Comparison of ENCODE assay signal across 31 cellular contexts in the genomic region with DNA sequence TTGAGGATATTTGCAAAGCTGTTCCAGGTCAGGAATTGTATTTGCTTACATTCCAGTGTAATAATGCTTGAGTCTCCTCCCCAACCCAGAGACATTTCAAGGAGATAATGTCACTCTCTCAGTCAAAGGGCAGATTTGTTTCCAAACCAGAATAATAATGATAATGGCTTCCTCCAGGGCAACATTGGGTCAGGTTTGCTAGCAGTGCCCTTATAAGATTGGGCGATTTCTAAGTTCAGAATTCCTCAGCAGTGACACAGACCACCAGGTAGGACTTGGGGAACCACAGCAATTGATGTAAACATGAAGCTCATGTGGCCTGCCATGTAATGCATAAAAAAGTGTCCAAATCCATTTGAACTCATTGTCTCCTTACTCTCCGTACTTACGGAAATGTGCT.
"Had no signal": no experiment of that assay in that cellular context is flagged by ENCODE, and none has a peak within 500 bp of the region (broad histone marks: within the 10 kb centered on the region; RNA-seq: fewer than 3 reads in every experiment).

No MANE protein-coding gene starts in this region.

- H3K9me3 ChIP-seq: ascending aorta, body of pancreas, breast epithelium had no signal

- H3K36me3 ChIP-seq: ascending aorta, brain microvascular endothelial cell, breast epithelium had no signal

- H3K4me3 ChIP-seq: ascending aorta, body of pancreas, breast epithelium had no signal

- H3K27ac ChIP-seq: ascending aorta, body of pancreas, brain microvascular endothelial cell, breast epithelium, VCaP had no signal

- DNase-seq: activated B cell treated with CpG ODN at 0.5 μM for 24 hours; activated CD4-positive, alpha-beta memory T cell treated with anti-CD3 and anti-CD28 coated beads for 36 hours; activated CD4-positive, alpha-beta T cell treated with anti-CD3 and anti-CD28 coated beads for 4 hours; activated CD4-positive, alpha-beta T cell treated with anti-CD3 and anti-CD28 coated beads, Interleukin-2, amount 10 ng/mL, durations not matched to agents 24 days and 14 days; activated CD4-positive, alpha-beta T cell treated with anti-CD3 and anti-CD28 coated beads, Interleukin-2, amount 50 U/mL, for 1 hour; activated CD4-positive, alpha-beta T cell treated with anti-CD3 and anti-CD28 coated beads, Interleukin-2, amount 50 U/mL, for 4 hours; activated CD4-positive, CD25-positive, alpha-beta regulatory T cell treated with anti-CD3 and anti-CD28 coated beads, Interleukin-2, amount 50 U/mL, for 72 hours; activated CD8-positive, alpha-beta memory T cell treated with anti-CD3 and anti-CD28 coated beads, Interleukin-2, amount 50 U/mL, for 4 hours; activated CD8-positive, alpha-beta T cell treated with anti-CD3 and anti-CD28 coated beads for 36 hours; activated effector memory CD4-positive, alpha-beta T cell treated with Interleukin-2 at 50 U/mL for 16 hours; activated gamma-delta T cell; activated naive CD4-positive, alpha-beta T cell treated with anti-CD3 and anti-CD28 coated beads, Interleukin-2, amount 10 ng/mL, durations not matched to agents 7 days and 5 days; activated naive CD4-positive, alpha-beta T cell treated with Interleukin-2 at 50 U/mL for 16 hours; activated naive CD8-positive, alpha-beta T cell treated with anti-CD3 and anti-CD28 coated beads, Interleukin-2, amount 10 ng/mL, durations not matched to agents 7 days and 5 days; activated naive CD8-positive, alpha-beta T cell treated with anti-CD3 and anti-CD28 coated beads, Interleukin-2, amount 50 U/mL, for 24 hours; activated T-cell treated with anti-CD3 and anti-CD28 coated beads for 4 hours; activated T-cell treated with anti-CD3 and anti-CD28 coated beads, Interleukin-2, amount 50 U/mL, for 1 hour; activated T-cell treated with anti-CD3 and anti-CD28 coated beads, Interleukin-2, amount 50 U/mL, for 48 hours; amygdala; anterior cingulate cortex; body of pancreas; brain microvascular endothelial cell; caudate nucleus; cerebellar nuclear complex; T-helper 1 cell; T-helper 2 cell; T-helper 9 cell had no signal

- FAIRE-seq: TTC549 had no signal

- H3K4me1 ChIP-seq: ascending aorta, body of pancreas, breast epithelium had no signal

- H3K27me3 ChIP-seq: ascending aorta, body of pancreas, brain microvascular endothelial cell had no signal
